ENCODE assay signal across 37 cellular contexts in the genomic region with DNA sequence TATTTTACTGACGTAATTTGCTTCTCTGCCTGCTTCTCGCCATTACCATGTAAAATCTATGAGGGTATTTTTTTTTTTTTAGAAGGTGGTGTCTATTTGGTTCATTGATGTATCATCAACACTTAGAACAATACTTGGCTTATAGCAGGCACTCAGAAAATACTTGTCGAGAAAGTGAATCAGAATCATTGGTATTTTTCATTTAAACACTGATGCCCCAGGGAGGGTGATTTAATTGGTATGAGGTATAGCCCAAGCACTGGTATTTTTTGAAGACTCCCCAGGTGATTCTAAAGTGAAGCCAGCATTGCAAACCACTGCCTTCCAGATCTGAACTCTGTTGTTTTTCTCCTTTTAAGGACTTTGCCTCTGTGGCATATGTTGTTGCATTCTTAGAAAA. TPM values are rescaled to one million over a fixed set of nuclear protein-coding genes. Genes with fewer than 3 reads are reported as not detected.
"Had no signal": no experiment of that assay in that cellular context is flagged by ENCODE, and none has a peak within 500 bp of the region (broad histone marks: within the 10 kb centered on the region; RNA-seq: fewer than 3 reads in every experiment).

No MANE protein-coding gene starts in this region.

- H3K27me3 Mint-ChIP-seq: activated naive CD4-positive, alpha-beta T cell treated with anti-CD3 and anti-CD28 coated beads, Interleukin-2, amount 10 ng/mL, durations not matched to agents 7 days and 5 days had no signal

- H3K4me1 Mint-ChIP-seq: activated naive CD4-positive, alpha-beta T cell treated with anti-CD3 and anti-CD28 coated beads, Interleukin-2, amount 10 ng/mL, durations not matched to agents 7 days and 5 days; activated naive CD4-positive, alpha-beta T cell treated with anti-CD3 and anti-CD28 coated beads, Interleukin-2, amount 50 U/mL, for 24 hours; activated naive CD8-positive, alpha-beta T cell treated with anti-CD3 and anti-CD28 coated beads for 36 hours; activated naive CD8-positive, alpha-beta T cell treated with anti-CD3 and anti-CD28 coated beads, Interleukin-2, amount 10 ng/mL, durations not matched to agents 7 days and 5 days; activated naive CD8-positive, alpha-beta T cell treated with anti-CD3 and anti-CD28 coated beads, Interleukin-2, amount 50 U/mL, for 24 hours; activated T-helper 17 cell treated with anti-CD3 and anti-CD28 coated beads, Interleukin-2, amount 50 U/mL, for 72 hours; brain; central memory CD8-positive, alpha-beta T cell had no signal

- H3K27me3 ChIP-seq: adrenal gland, ascending aorta, body of pancreas, brain microvascular endothelial cell, breast epithelium, cardiac muscle cell had no signal

- H3K27ac Mint-ChIP-seq: activated naive CD4-positive, alpha-beta T cell treated with anti-CD3 and anti-CD28 coated beads, Interleukin-2, amount 10 ng/mL, durations not matched to agents 7 days and 5 days; activated naive CD4-positive, alpha-beta T cell treated with anti-CD3 and anti-CD28 coated beads, Interleukin-2, amount 50 U/mL, for 24 hours; activated naive CD4-positive, alpha-beta T cell treated with anti-CD3 and anti-CD28 coated beads, Interleukin-2, amount 50 U/mL, for 72 hours; activated naive CD8-positive, alpha-beta T cell; activated naive CD8-positive, alpha-beta T cell treated with anti-CD3 and anti-CD28 coated beads for 36 hours; activated naive CD8-positive, alpha-beta T cell treated with anti-CD3 and anti-CD28 coated beads, Interleukin-2, amount 10 ng/mL, durations not matched to agents 7 days and 5 days; activated naive CD8-positive, alpha-beta T cell treated with anti-CD3 and anti-CD28 coated beads, Interleukin-2, amount 50 U/mL, for 24 hours; activated T-cell treated with anti-CD3 and anti-CD28 coated beads, Interleukin-2, amount 50 U/mL, for 24 hours; activated T-cell treated with anti-CD3 and anti-CD28 coated beads, Interleukin-2, amount 50 U/mL, for 72 hours; activated T-helper 1 cell treated with anti-CD3 and anti-CD28 coated beads, Interleukin-12 subunit alpha, Interleukin-12 subunit beta, Interleukin-2, Interleukin-4 antibody, amounts not matched to agents 30 ng/mL and 10 ng/mL and 1 ng/mL, durations not matched to agents 14 hours and 24 hours and 36 hours; activated T-helper 17 cell treated with anti-CD3 and anti-CD28 coated beads, Interleukin-2, amount 50 U/mL, for 72 hours; activated T-helper 2 cell treated with anti-CD3 and anti-CD28 coated beads, Interferon-gamma antibody, Interleukin-2, Interleukin-4, amounts not matched to agents 10 μg/mL and 5 μg/mL and 100 μg/mL, durations not matched to agents 14 hours and 24 hours and 36 hours; brain had no signal

- H3K4me3 ChIP-seq: adrenal gland, ascending aorta, body of pancreas, breast epithelium, cardiac muscle cell had no signal

- H3K4me3 Mint-ChIP-seq: activated naive CD4-positive, alpha-beta T cell treated with anti-CD3 and anti-CD28 coated beads, Interleukin-2, amount 10 ng/mL, durations not matched to agents 7 days and 5 days; activated naive CD4-positive, alpha-beta T cell treated with anti-CD3 and anti-CD28 coated beads, Interleukin-2, amount 50 U/mL, for 24 hours; activated naive CD8-positive, alpha-beta T cell; activated naive CD8-positive, alpha-beta T cell treated with anti-CD3 and anti-CD28 coated beads for 36 hours; activated naive CD8-positive, alpha-beta T cell treated with anti-CD3 and anti-CD28 coated beads, Interleukin-2, amount 10 ng/mL, durations not matched to agents 7 days and 5 days; activated naive CD8-positive, alpha-beta T cell treated with anti-CD3 and anti-CD28 coated beads, Interleukin-2, amount 50 U/mL, for 24 hours; activated T-cell treated with anti-CD3 and anti-CD28 coated beads, Interleukin-2, amount 50 U/mL, for 24 hours; activated T-cell treated with anti-CD3 and anti-CD28 coated beads, Interleukin-2, amount 50 U/mL, for 4 hours; activated T-cell treated with anti-CD3 and anti-CD28 coated beads, Interleukin-2, amount 50 U/mL, for 72 hours; activated T-helper 1 cell treated with anti-CD3 and anti-CD28 coated beads, Interleukin-12 subunit alpha, Interleukin-12 subunit beta, Interleukin-2, Interleukin-4 antibody, amounts not matched to agents 30 ng/mL and 10 ng/mL and 1 ng/mL, durations not matched to agents 14 hours and 24 hours and 36 hours; activated T-helper 17 cell treated with anti-CD3 and anti-CD28 coated beads, Interleukin-2, amount 50 U/mL, for 72 hours; brain; central memory CD8-positive, alpha-beta T cell had no signal

- H3K9me3 Mint-ChIP-seq: activated naive CD4-positive, alpha-beta T cell treated with anti-CD3 and anti-CD28 coated beads, Interleukin-2, amount 10 ng/mL, durations not matched to agents 7 days and 5 days; activated naive CD4-positive, alpha-beta T cell treated with anti-CD3 and anti-CD28 coated beads, Interleukin-2, amount 50 U/mL, for 24 hours; activated naive CD4-positive, alpha-beta T cell treated with anti-CD3 and anti-CD28 coated beads, Interleukin-2, amount 50 U/mL, for 72 hours; activated naive CD8-positive, alpha-beta T cell treated with anti-CD3 and anti-CD28 coated beads, Interleukin-2, amount 10 ng/mL, durations not matched to agents 7 days and 5 days; activated naive CD8-positive, alpha-beta T cell treated with anti-CD3 and anti-CD28 coated beads, Interleukin-2, amount 50 U/mL, for 24 hours; activated T-cell treated with anti-CD3 and anti-CD28 coated beads, Interleukin-2, amount 50 U/mL, for 24 hours; activated T-cell treated with anti-CD3 and anti-CD28 coated beads, Interleukin-2, amount 50 U/mL, for 4 hours; activated T-helper 17 cell treated with anti-CD3 and anti-CD28 coated beads, Interleukin-2, amount 50 U/mL, for 72 hours; activated T-helper 2 cell treated with anti-CD3 and anti-CD28 coated beads, Interferon-gamma antibody, Interleukin-2, Interleukin-4, amounts not matched to agents 10 μg/mL and 5 μg/mL and 100 μg/mL, durations not matched to agents 14 hours and 24 hours and 36 hours; brain; central memory CD8-positive, alpha-beta T cell had no signal

- H3K27ac ChIP-seq: adrenal gland, ascending aorta, body of pancreas, brain microvascular endothelial cell, breast epithelium, cardiac muscle cell had no signal

- H3K9me3 ChIP-seq: adrenal gland, ascending aorta, body of pancreas, breast epithelium had no signal

- H3K36me3 Mint-ChIP-seq: activated naive CD4-positive, alpha-beta T cell treated with anti-CD3 and anti-CD28 coated beads, Interleukin-2, amount 10 ng/mL, durations not matched to agents 7 days and 5 days; activated naive CD4-positive, alpha-beta T cell treated with anti-CD3 and anti-CD28 coated beads, Interleukin-2, amount 50 U/mL, for 24 hours; activated naive CD4-positive, alpha-beta T cell treated with anti-CD3 and anti-CD28 coated beads, Interleukin-2, amount 50 U/mL, for 72 hours; activated naive CD8-positive, alpha-beta T cell; activated naive CD8-positive, alpha-beta T cell treated with anti-CD3 and anti-CD28 coated beads for 36 hours; activated naive CD8-positive, alpha-beta T cell treated with anti-CD3 and anti-CD28 coated beads, Interleukin-2, amount 10 ng/mL, durations not matched to agents 7 days and 5 days; brain had no signal

- H3K4me1 ChIP-seq: adrenal gland, ascending aorta, body of pancreas, breast epithelium had no signal

- H3K36me3 ChIP-seq: adrenal gland, ascending aorta, brain microvascular endothelial cell, breast epithelium, cardiac muscle cell had no signal

- DNase-seq: activated effector memory CD4-positive, alpha-beta T cell treated with anti-CD3 and anti-CD28 coated beads, Interleukin-2, amount 50 U/mL, for 16 hours; activated effector memory CD4-positive, alpha-beta T cell treated with Interleukin-2 at 50 U/mL for 16 hours; activated gamma-delta T cell; activated gamma-delta T cell treated with Interleukin-2 at 50 U/mL for 16 hours; activated naive CD4-positive, alpha-beta T cell; activated naive CD4-positive, alpha-beta T cell treated with anti-CD3 and anti-CD28 coated beads, Interleukin-2, amount 10 ng/mL, durations not matched to agents 7 days and 5 days; activated naive CD4-positive, alpha-beta T cell treated with anti-CD3 and anti-CD28 coated beads, Interleukin-2, amount 50 U/mL, for 16 hours; activated naive CD4-positive, alpha-beta T cell treated with Interleukin-2 at 50 U/mL for 16 hours; activated naive CD8-positive, alpha-beta T cell treated with anti-CD3 and anti-CD28 coated beads for 36 hours; activated naive CD8-positive, alpha-beta T cell treated with anti-CD3 and anti-CD28 coated beads, Interleukin-2, amount 10 ng/mL, durations not matched to agents 7 days and 5 days; activated naive CD8-positive, alpha-beta T cell treated with anti-CD3 and anti-CD28 coated beads, Interleukin-2, amount 50 U/mL, for 24 hours; activated T-cell treated with anti-CD3 and anti-CD28 coated beads, Interleukin-2, amount 50 U/mL, for 1 hour; activated T-cell treated with anti-CD3 and anti-CD28 coated beads, Interleukin-2, amount 50 U/mL, for 24 hours; activated T-cell treated with anti-CD3 and anti-CD28 coated beads, Interleukin-2, amount 50 U/mL, for 4 hours; activated T-cell treated with anti-CD3 and anti-CD28 coated beads, Interleukin-2, amount 50 U/mL, for 48 hours; activated T-cell treated with anti-CD3 and anti-CD28 coated beads, Interleukin-2, amount 50 U/mL, for 72 hours; adrenal gland; amniotic stem cell; amygdala; anterior cingulate cortex; aorta; body of pancreas; brain microvascular endothelial cell; caudate nucleus; central memory CD4-positive, alpha-beta T cell; cerebellar nuclear complex had no signal

RNA-seq across cellular contexts. Expression of gene PDZD2, which starts 16.6 kb away (rescaled TPM):
- total RNA-seq: activated T-helper 1 cell treated with anti-CD3 and anti-CD28 coated beads, Interleukin-12 subunit alpha, Interleukin-12 subunit beta, Interleukin-2, Interleukin-4 antibody, amounts not matched to agents 30 ng/mL and 10 ng/mL and 1 ng/mL, durations not matched to agents 14 hours and 24 hours and 36 hours had no signal
